In the genomic region with DNA sequence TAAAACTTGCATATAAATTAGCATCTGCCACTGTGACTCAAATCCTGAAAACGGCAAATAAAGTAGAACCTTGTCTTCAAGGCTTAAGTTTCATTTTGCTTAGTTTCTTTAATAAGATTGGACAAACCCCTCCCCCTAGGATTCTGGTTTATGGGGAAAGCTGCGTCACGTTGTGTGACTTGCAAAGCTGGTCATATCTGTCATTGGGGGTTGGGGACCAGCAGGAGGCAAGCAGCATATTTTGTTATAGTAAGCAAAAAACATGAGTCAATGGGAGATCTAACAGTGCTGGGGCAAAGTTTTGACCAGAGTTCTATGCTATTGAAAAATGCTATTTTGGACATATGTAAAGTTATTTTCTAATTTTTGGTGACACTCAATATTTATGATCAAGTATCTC, we compare ENCODE assay signal across 12 cellular contexts.
DNase-seq lines count a peak whose midpoint lies in the region; ATAC-seq and TF ChIP-seq lines count a peak whose summit lies in the region.
"Had no signal": no experiment of that assay in that cellular context is flagged by ENCODE, and none has a peak within 500 bp of the region (broad histone marks: within the 10 kb centered on the region; RNA-seq: fewer than 3 reads in every experiment).

No MANE protein-coding gene starts in this region.

- H3K9me3 ChIP-seq in endocrine pancreas (ENCODE audit: control insufficient read depth, low read length) (no peaks in the 10 kb centered on the region), ovary (no peaks in the 10 kb centered on the region)
- H3K9me3 ChIP-seq: neutrophil had no signal

- 2 to 23% (median 8%) methylated on average over 3 of the region's 3 CpGs for WGBS in ovary, 3 donors

- H3K36me3 ChIP-seq in BJ (ENCODE audit: control insufficient read depth, insufficient read depth, low read length) (no peaks in the 10 kb centered on the region), endocrine pancreas (ENCODE audit: control insufficient read depth, insufficient read depth, low read length) (no peaks in the 10 kb centered on the region), ovary (no peaks in the 10 kb centered on the region)
- H3K36me3 ChIP-seq: neutrophil had no signal

- no peak overlapping the region for H3K9ac ChIP-seq in endocrine pancreas (ENCODE audit: control insufficient read depth, insufficient read depth, low read length)

- no peak for TF ChIP-seq EP300 in ovary (IDR thresholded peaks at IDR 0.05)

- POLR2A ChIA-PET in BJ (lab: Charles Lee): no interaction called here

- H3K27me3 ChIP-seq in BJ (ENCODE audit: control insufficient read depth, insufficient read depth, low read length) (no peaks in the 10 kb centered on the region), endocrine pancreas (ENCODE audit: control insufficient read depth, insufficient read depth, low read length) (no peaks in the 10 kb centered on the region), ovary (peaks cover 2% of the 10 kb centered on the region)
- H3K27me3 ChIP-seq: neutrophil had no signal

- intact Hi-C loops in ovary (cut with DNase I): loop anchor here in 1 of 4 donors (5.0 kb wide), 1 partner anchor 967 kb away; no protein-coding TSS in a partner anchor

- H3K4me3 ChIP-seq in BJ (ENCODE audit: low read depth, low read length) (peak overlapping the region; percentile 49), endocrine pancreas (ENCODE audit: control insufficient read depth, insufficient read depth, low read length) (peak overlapping the region; percentile 62), ovary (peak overlapping the region; percentile 12)

- no peak overlapping the region for H3K27ac ChIP-seq in ovary
- H3K27ac ChIP-seq: neutrophil had no signal

- H3K4me1 ChIP-seq in endocrine pancreas (ENCODE audit: control insufficient read depth, insufficient read depth, low read length) (no peaks in the 10 kb centered on the region), ovary (ENCODE audit: insufficient read depth) (no peaks in the 10 kb centered on the region)

- no peak for TF ChIP-seq POLR2A in ovary (IDR thresholded peaks at IDR 0.05)

- ATAC-seq in HG02759 (IDR thresholded peaks at IDR 0.05; ENCODE audit: unreplicated experiment): no peak
- ATAC-seq: effector memory CD8-positive, alpha-beta T cell had no signal

- TF ChIP-seq CTCF in BJ (IDR thresholded peaks at IDR 0.05; ENCODE audit: insufficient read depth, low read depth, low read length) (no peak), ovary (IDR thresholded peaks at IDR 0.05) (no peak), GM20000 (IDR thresholded peaks at IDR 0.05; ENCODE audit: extremely low read depth, missing control alignments) (no peak)

- DNase-seq in BJ (ENCODE audit: low read depth): peak; percentile 23
- peak; percentile 29 for DNase-seq in NCI-H2029 (lab: John Stamatoyannopoulos, UW)
- DNase-seq in ovary: no peak
- DNase-seq in GM20000 (ENCODE audit: low spot score): no peak
- DNase-seq in SW 1271 (lab: John Stamatoyannopoulos, UW): no peak
- DNase-seq in KG1 (lab: John Stamatoyannopoulos, UW): no peak
- DNase-seq: activated CD4-positive, alpha-beta T cell treated with anti-CD3 and anti-CD28 coated beads, Interleukin-2, amount 10 ng/mL, durations not matched to agents 24 days and 14 days; effector memory CD8-positive, alpha-beta T cell; H9 had no signal

- CTCF ChIA-PET in BJ (lab: Yijun Ruan, JAX): interaction anchor here (1.0 to 3.2 kb wide), 9 partner anchors 10 to 1556 kb away, joined by 3 to 20 read pairs (median 5); partner anchors contain the start of gene PCDH18

Comparison
In these comparisons a context has a peak if more than half of its experiments do, and no peak if none do; other contexts are left out.
1. DNase-seq: peak in BJ (single experiment) and NCI-H2029 (single experiment); none in ovary (0 of 5), GM20000 (single experiment), SW 1271 (0 of 2) and KG1 (single experiment).
2. H3K4me3 ChIP-seq: peak in every context shown above with its lines; median percentile 62 in endocrine pancreas; 49 in BJ; 12 in ovary.